Comparison of ENCODE assay signal across 23 cellular contexts in the genomic region with DNA sequence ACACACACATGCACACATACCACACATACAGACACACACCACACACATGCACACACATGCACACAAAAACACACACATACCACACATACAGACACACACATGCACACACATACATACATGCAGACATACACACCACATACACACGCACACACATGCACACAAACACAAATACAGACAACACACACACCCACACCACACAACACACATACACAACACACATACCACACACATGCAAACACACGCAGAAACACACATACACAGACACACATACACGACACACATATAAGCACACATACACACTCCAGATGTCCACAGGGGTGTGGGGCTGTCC.
"Had no signal": no experiment of that assay in that cellular context is flagged by ENCODE, and none has a peak within 500 bp of the region (broad histone marks: within the 10 kb centered on the region; RNA-seq: fewer than 3 reads in every experiment).

No MANE protein-coding gene starts in this region.

- H3K4me1 ChIP-seq: SJCRH30 had no signal

- H3K27me3 Mint-ChIP-seq: activated CD4-positive, alpha-beta memory T cell treated with anti-CD3 and anti-CD28 coated beads, Interleukin-2, amount 10 ng/mL, durations not matched to agents 7 days and 5 days; activated CD4-positive, alpha-beta T cell treated with anti-CD3 and anti-CD28 coated beads for 36 hours; activated naive CD8-positive, alpha-beta T cell had no signal

- H3K9ac ChIP-seq: KMS-11, SK-N-SH had no signal

- H3K27ac Mint-ChIP-seq: activated CD4-positive, alpha-beta memory T cell treated with anti-CD3 and anti-CD28 coated beads, Interleukin-2, amount 10 ng/mL, durations not matched to agents 7 days and 5 days; activated CD4-positive, alpha-beta T cell treated with anti-CD3 and anti-CD28 coated beads for 36 hours; activated naive CD8-positive, alpha-beta T cell; activated T-cell treated with anti-CD3 and anti-CD28 coated beads, Interleukin-2, amount 50 U/mL, for 72 hours; activated T-helper 2 cell treated with anti-CD3 and anti-CD28 coated beads, Interferon-gamma antibody, Interleukin-2, Interleukin-4, amounts not matched to agents 10 μg/mL and 5 μg/mL and 100 μg/mL, durations not matched to agents 14 hours and 24 hours and 36 hours had no signal

- DNase-seq: activated CD4-positive, alpha-beta memory T cell treated with anti-CD3 and anti-CD28 coated beads, Interleukin-2, amount 10 ng/mL, durations not matched to agents 7 days and 5 days; activated CD4-positive, alpha-beta T cell treated with anti-CD3 and anti-CD28 coated beads, Interleukin-2, amount 50 U/mL, for 1 hour; activated naive CD4-positive, alpha-beta T cell; activated T-cell treated with anti-CD3 and anti-CD28 coated beads for 4 hours; activated T-cell treated with anti-CD3 and anti-CD28 coated beads, Interleukin-2, amount 50 U/mL, for 72 hours; cerebellar nuclear complex; NCI-H1092 treated with DMSO at 0.1 percent for 48 hours; NCI-H1417 treated with DMSO at 0.1 percent for 48 hours; NCI-H1694 treated with DMSO at 0.1 percent for 48 hours; NCI-H510A; NCI-H69; NK-92 treated with Interleukin-12 subunit alpha and Interleukin-12 subunit beta, amount 100 ng/mL, for 24 hours; Right ventricle myocardium superior; SJCRH30; SK-N-SH had no signal

- H3K27me3 ChIP-seq: brain microvascular endothelial cell, cardiac muscle cell, SJCRH30 had no signal

- H3K9me3 Mint-ChIP-seq: activated CD4-positive, alpha-beta memory T cell treated with anti-CD3 and anti-CD28 coated beads, Interleukin-2, amount 10 ng/mL, durations not matched to agents 7 days and 5 days; activated T-cell treated with anti-CD3 and anti-CD28 coated beads, Interleukin-2, amount 50 U/mL, for 72 hours; activated T-helper 2 cell treated with anti-CD3 and anti-CD28 coated beads, Interferon-gamma antibody, Interleukin-2, Interleukin-4, amounts not matched to agents 10 μg/mL and 5 μg/mL and 100 μg/mL, durations not matched to agents 14 hours and 24 hours and 36 hours had no signal

- H3K4me2 ChIP-seq: KMS-11, SK-N-SH had no signal

- H3K4me1 Mint-ChIP-seq: activated CD4-positive, alpha-beta memory T cell treated with anti-CD3 and anti-CD28 coated beads, Interleukin-2, amount 10 ng/mL, durations not matched to agents 7 days and 5 days; activated CD4-positive, alpha-beta T cell treated with anti-CD3 and anti-CD28 coated beads for 36 hours had no signal

- H3K4me3 ChIP-seq: cardiac muscle cell, SJCRH30 had no signal

- H3K36me3 ChIP-seq: brain microvascular endothelial cell, cardiac muscle cell, SJCRH30 had no signal

- H3K27ac ChIP-seq: brain microvascular endothelial cell, cardiac muscle cell, KMS-11, RWPE1, SJCRH30, VCaP had no signal

- H3K4me3 Mint-ChIP-seq: activated CD4-positive, alpha-beta memory T cell treated with anti-CD3 and anti-CD28 coated beads, Interleukin-2, amount 10 ng/mL, durations not matched to agents 7 days and 5 days; activated CD4-positive, alpha-beta T cell treated with anti-CD3 and anti-CD28 coated beads for 36 hours; activated naive CD8-positive, alpha-beta T cell; activated T-cell treated with anti-CD3 and anti-CD28 coated beads, Interleukin-2, amount 50 U/mL, for 72 hours had no signal

- H3K36me3 Mint-ChIP-seq: activated naive CD8-positive, alpha-beta T cell had no signal

- ATAC-seq: activated CD4-positive, alpha-beta T cell treated with anti-CD3 and anti-CD28 coated beads for 36 hours; activated T-cell treated with anti-CD3 and anti-CD28 coated beads, Interleukin-2, amount 50 U/mL, for 72 hours had no signal

- H3K9me3 ChIP-seq: SJCRH30, SK-N-SH had no signal
